ENCODE assay signal across 16 cellular contexts in genomic region chr13:113422790-113423189, GRCh38. TPM values are rescaled to one million over a fixed set of nuclear protein-coding genes. Genes with fewer than 3 reads are reported as not detected.
"Had no signal": no experiment of that assay in that cellular context is flagged by ENCODE, and none has a peak within 500 bp of the region (broad histone marks: within the 10 kb centered on the region; RNA-seq: fewer than 3 reads in every experiment).

No MANE protein-coding gene starts in this region.

- H3K27ac ChIP-seq: cardiac muscle cell, gastrocnemius medialis had no signal

- H3K9me3 ChIP-seq: gastrocnemius medialis, tibial nerve had no signal

- H3K36me3 ChIP-seq: cardiac muscle cell, tibial nerve had no signal

- H3K4me1 ChIP-seq: gastrocnemius medialis had no signal

- H3K27me3 ChIP-seq: cardiac muscle cell, gastrocnemius medialis had no signal

- H3K27me3 Mint-ChIP-seq: activated CD4-positive, alpha-beta memory T cell treated with anti-CD3 and anti-CD28 coated beads, Interleukin-2, amount 10 ng/mL, durations not matched to agents 7 days and 5 days; activated CD8-positive, alpha-beta memory T cell treated with anti-CD3 and anti-CD28 coated beads, Interleukin-2, amount 10 ng/mL, durations not matched to agents 7 days and 5 days had no signal

- H3K4me3 ChIP-seq: cardiac muscle cell, gastrocnemius medialis, skin epidermis had no signal

- ATAC-seq: activated CD8-positive, alpha-beta memory T cell treated with anti-CD3 and anti-CD28 coated beads, Interleukin-2, amount 10 ng/mL, durations not matched to agents 7 days and 5 days; gastrocnemius medialis; stimulated activated naive B cell treated with anti-CD40 and anti-IgM and Interleukin-4, amounts not matched to agents 10 μg/mL and 1 μg/mL and 100 μg/mL, for 72 hours had no signal

- H3K27ac Mint-ChIP-seq: activated CD4-positive, alpha-beta memory T cell treated with anti-CD3 and anti-CD28 coated beads, Interleukin-2, amount 10 ng/mL, durations not matched to agents 7 days and 5 days; activated CD8-positive, alpha-beta memory T cell treated with anti-CD3 and anti-CD28 coated beads, Interleukin-2, amount 10 ng/mL, durations not matched to agents 7 days and 5 days; activated naive CD8-positive, alpha-beta T cell treated with anti-CD3 and anti-CD28 coated beads for 36 hours; memory B cell; naive B cell; stimulated activated naive B cell treated with anti-CD40 and anti-IgM and Interleukin-4, amounts not matched to agents 10 μg/mL and 1 μg/mL and 100 μg/mL, for 72 hours had no signal

- H3K4me3 Mint-ChIP-seq: activated CD4-positive, alpha-beta memory T cell treated with anti-CD3 and anti-CD28 coated beads, Interleukin-2, amount 10 ng/mL, durations not matched to agents 7 days and 5 days; activated CD8-positive, alpha-beta memory T cell treated with anti-CD3 and anti-CD28 coated beads, Interleukin-2, amount 10 ng/mL, durations not matched to agents 7 days and 5 days; activated naive CD8-positive, alpha-beta T cell treated with anti-CD3 and anti-CD28 coated beads for 36 hours; memory B cell; naive B cell; stimulated activated naive B cell treated with anti-CD40 and anti-IgM and Interleukin-4, amounts not matched to agents 10 μg/mL and 1 μg/mL and 100 μg/mL, for 72 hours had no signal

- DNase-seq: activated CD4-positive, alpha-beta memory T cell treated with anti-CD3 and anti-CD28 coated beads, Interleukin-2, amount 10 ng/mL, durations not matched to agents 7 days and 5 days; activated CD4-positive, alpha-beta T cell treated with anti-CD3 and anti-CD28 coated beads for 48 hours; activated CD8-positive, alpha-beta memory T cell treated with anti-CD3 and anti-CD28 coated beads, Interleukin-2, amount 10 ng/mL, durations not matched to agents 7 days and 5 days; activated naive CD4-positive, alpha-beta T cell; activated naive CD8-positive, alpha-beta T cell treated with anti-CD3 and anti-CD28 coated beads for 36 hours; amniotic stem cell; gastrocnemius medialis; naive B cell; stimulated activated CD4-positive, alpha-beta T cell treated with anti-CD3 and anti-CD28 coated beads, Interleukin-4, amount 100 ng/mL, for 24 hours; stimulated activated naive B cell treated with anti-CD40 and anti-IgM and Interleukin-4, amounts not matched to agents 10 μg/mL and 1 μg/mL and 100 μg/mL, for 72 hours; substantia nigra had no signal

- H3K9me3 Mint-ChIP-seq: activated CD4-positive, alpha-beta memory T cell treated with anti-CD3 and anti-CD28 coated beads, Interleukin-2, amount 10 ng/mL, durations not matched to agents 7 days and 5 days; activated naive CD8-positive, alpha-beta T cell treated with anti-CD3 and anti-CD28 coated beads for 36 hours; naive B cell had no signal

- H3K36me3 Mint-ChIP-seq: activated CD8-positive, alpha-beta memory T cell treated with anti-CD3 and anti-CD28 coated beads, Interleukin-2, amount 10 ng/mL, durations not matched to agents 7 days and 5 days; activated naive CD8-positive, alpha-beta T cell treated with anti-CD3 and anti-CD28 coated beads for 36 hours; naive B cell; stimulated activated naive B cell treated with anti-CD40 and anti-IgM and Interleukin-4, amounts not matched to agents 10 μg/mL and 1 μg/mL and 100 μg/mL, for 72 hours had no signal

- H3K4me1 Mint-ChIP-seq: activated CD4-positive, alpha-beta memory T cell treated with anti-CD3 and anti-CD28 coated beads, Interleukin-2, amount 10 ng/mL, durations not matched to agents 7 days and 5 days; activated CD8-positive, alpha-beta memory T cell treated with anti-CD3 and anti-CD28 coated beads, Interleukin-2, amount 10 ng/mL, durations not matched to agents 7 days and 5 days; activated naive CD8-positive, alpha-beta T cell treated with anti-CD3 and anti-CD28 coated beads for 36 hours had no signal

RNA-seq across cellular contexts. Expression of gene GRTP1, which starts 58.9 kb away (rescaled TPM):
- total RNA-seq: activated CD8-positive, alpha-beta memory T cell treated with anti-CD3 and anti-CD28 coated beads, Interleukin-2, amount 10 ng/mL, durations not matched to agents 7 days and 5 days; activated naive CD8-positive, alpha-beta T cell treated with anti-CD3 and anti-CD28 coated beads for 36 hours; T-helper 2 cell treated with Interferon-gamma antibody and Interleukin-4, amounts not matched to agents 100 ng/mL and 5 ng/mL, for 36 hours had no signal
